Comparison of ENCODE assay signal across 9 cellular contexts in the genomic region with DNA sequence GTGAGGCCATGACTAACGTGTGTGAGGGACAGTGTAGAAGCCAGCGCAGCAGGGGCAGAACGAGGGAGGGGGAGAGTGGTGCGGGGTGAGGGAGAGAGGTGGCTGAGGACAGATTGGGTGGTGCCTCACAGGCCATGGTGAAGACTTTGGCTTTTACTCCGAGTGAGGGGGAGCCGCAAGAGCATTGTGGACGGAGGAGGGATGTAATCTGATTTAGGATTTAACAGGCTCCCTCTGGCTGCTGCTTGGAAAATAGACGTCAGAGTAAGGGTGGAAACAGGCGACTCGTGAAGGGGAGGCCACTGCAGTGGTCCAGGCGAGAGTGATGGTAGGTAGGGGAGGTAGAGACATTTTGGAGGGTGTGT. TPM values are rescaled to one million over a fixed set of nuclear protein-coding genes. Genes with fewer than 3 reads are reported as not detected.
DNase-seq lines count a peak whose midpoint lies in the region; ATAC-seq and TF ChIP-seq lines count a peak whose summit lies in the region.
"Had no signal": no experiment of that assay in that cellular context is flagged by ENCODE, and none has a peak within 500 bp of the region (broad histone marks: within the 10 kb centered on the region; RNA-seq: fewer than 3 reads in every experiment).

No MANE protein-coding gene starts in this region.

- no peak overlapping the region for H3K27ac ChIP-seq in DND-41 (ENCODE audit: low read length)
- H3K27ac ChIP-seq in esophagus muscularis mucosa (replicated peaks in 1 of 4), result no peak overlapping the region
- H3K27ac ChIP-seq: adrenal gland had no signal

- DNase-seq in DND-41, result no peak
- peak; percentile 1 for DNase-seq in NCI-H446 treated with DMSO at 0.1 percent for 48 hours (lab: John Stamatoyannopoulos, UW)
- DNase-seq in esophagus muscularis mucosa (ENCODE audit: extremely low spot score), result no peak
- peak; percentile 10 for DNase-seq in occipital lobe (lab: John Stamatoyannopoulos, UW)
- no peak for DNase-seq in T-helper 9 cell
- no peak for DNase-seq in islet precursor cell
- DNase-seq in germinal center (ENCODE audit: low spot score), result no peak

- no peaks in the 10 kb centered on the region for H3K79me2 ChIP-seq in DND-41 (ENCODE audit: insufficient read depth, low read length)

- H3K27me3 ChIP-seq in DND-41 (ENCODE audit: insufficient read depth, low read length, poor library complexity) (no peaks in the 10 kb centered on the region), esophagus muscularis mucosa (no peaks in the 10 kb centered on the region)
- H3K27me3 ChIP-seq: adrenal gland had no signal

- intact Hi-C loops in esophagus muscularis mucosa (cut with DNase I), result no loop called here

- no peak overlapping the region for H3K9ac ChIP-seq in DND-41 (ENCODE audit: low read depth, low read length)

- TF ChIP-seq CTCF in DND-41 (IDR thresholded peaks at IDR 0.05; ENCODE audit: borderline replicate concordance, extremely low read depth, low read length, poor library complexity, severe bottlenecking) (peak; percentile 21), esophagus muscularis mucosa (IDR thresholded peaks at IDR 0.05) (peak; percentile 13 to 29 (median 20))

- ATAC-seq in DND-41 (ENCODE audit: insufficient read depth, low read depth) (0 out of 3 replicates have a peak, but pooled peaks have one; percentile 35), HG03378 (IDR thresholded peaks at IDR 0.05; ENCODE audit: unreplicated experiment) (no peak)

- H4K20me1 ChIP-seq in DND-41 (ENCODE audit: insufficient read depth, low read length), result no peaks in the 10 kb centered on the region

- H3K4me1 ChIP-seq in DND-41 (ENCODE audit: insufficient read depth, low read length), result no peaks in the 10 kb centered on the region
- no peaks in the 10 kb centered on the region for H3K4me1 ChIP-seq in esophagus muscularis mucosa
- H3K4me1 ChIP-seq: adrenal gland had no signal

- no peak for TF ChIP-seq POLR2A in esophagus muscularis mucosa (IDR thresholded peaks at IDR 0.05; ENCODE audit: low read depth)

- H3K36me3 ChIP-seq in DND-41 (ENCODE audit: insufficient read depth, low read length), result no peaks in the 10 kb centered on the region
- H3K36me3 ChIP-seq in esophagus muscularis mucosa, result peaks cover 0 to 8% (median 3%) of the 10 kb centered on the region in 4 donors
- H3K36me3 ChIP-seq: adrenal gland had no signal

- H3K4me3 ChIP-seq in DND-41 (ENCODE audit: low read depth in 1 of 2, low read length in 2 of 2), result no peak overlapping the region
- H3K4me3 ChIP-seq in esophagus muscularis mucosa, result no peak overlapping the region
- H3K4me3 ChIP-seq: adrenal gland had no signal

- H2AFZ ChIP-seq in DND-41 (ENCODE audit: low read depth, low read length), result no peak overlapping the region

- TF ChIP-seq EP300 in esophagus muscularis mucosa (IDR thresholded peaks at IDR 0.05), result no peak

- H3K4me2 ChIP-seq in DND-41 (ENCODE audit: insufficient read depth, low read length), result no peak overlapping the region

- 38% methylated on average over 11 of the region's 11 CpGs for WGBS in esophagus muscularis mucosa

- H3K9me3 ChIP-seq in DND-41 (ENCODE audit: insufficient read depth, low read length, severe bottlenecking), result no peaks in the 10 kb centered on the region
- no peaks in the 10 kb centered on the region for H3K9me3 ChIP-seq in esophagus muscularis mucosa
- H3K9me3 ChIP-seq: adrenal gland had no signal

RNA-seq across cellular contexts. Expression of a gene that starts 13.0 kb away (rescaled TPM):
- total RNA-seq in esophagus muscularis mucosa (10 to 100 TPM; 13.8 to 27.0 (median 16.4) TPM), occipital lobe (12.6 TPM)

RNA-seq across cellular contexts. Expression of a gene that starts 18.1 kb away (rescaled TPM):
- total RNA-seq in esophagus muscularis mucosa, result not detected
- 0.16 TPM for total RNA-seq in occipital lobe

RNA-seq across cellular contexts. Expression of a gene that starts 20.8 kb away (rescaled TPM):
- total RNA-seq in esophagus muscularis mucosa (1 to 10 TPM in 1 of 4 donors, not detected in 3; 1.2 TPM), occipital lobe (not detected)
- total RNA-seq: adrenal gland had no signal

RNA-seq across cellular contexts. Expression of a gene that starts 39.2 kb away (rescaled TPM):
- not detected for total RNA-seq in esophagus muscularis mucosa
- not detected for total RNA-seq in occipital lobe
- total RNA-seq: adrenal gland had no signal

RNA-seq across cellular contexts. Expression of a gene that starts 47.4 kb away (rescaled TPM):
- 10 to 100 TPM; 12.9 to 18.5 (median 16.2) TPM for total RNA-seq in esophagus muscularis mucosa
- 5.6 TPM for total RNA-seq in occipital lobe

Comparison
In these comparisons a context has a peak if more than half of its experiments do, and no peak if none do; other contexts are left out.
1. DNase-seq: peak in NCI-H446 treated with DMSO at 0.1 percent for 48 hours (single experiment) and occipital lobe (single experiment); none in DND-41 (single experiment), esophagus muscularis mucosa (single experiment), T-helper 9 cell (single experiment), islet precursor cell (single experiment) and germinal center (single experiment).